In genomic region chr22:24965822-24966626, GRCh38 we compare ENCODE assay signal across 1 cellular context.
TF ChIP-seq lines count a peak whose summit lies in the region.

No MANE protein-coding gene starts in this region.

TF ChIP-seq in WTC11, 78 proteins besides CTCF, POLR2A, EP300 and RAD21 (continued from another document):
- TF ChIP-seq E2F4 (CRISPR knock-in tag; IDR thresholded peaks at IDR 0.05; ENCODE audit: borderline replicate concordance, low read depth) (no peak), TCF7 (CRISPR knock-in tag; IDR thresholded peaks at IDR 0.05; ENCODE audit: low read depth) (no peak), NR1H2 (CRISPR knock-in tag; IDR thresholded peaks at IDR 0.05) (no peak), RELA (CRISPR knock-in tag; IDR thresholded peaks at IDR 0.05; ENCODE audit: borderline replicate concordance) (no peak), NR2C2 (CRISPR knock-in tag; IDR thresholded peaks at IDR 0.05) (no peak), SOX15 (CRISPR knock-in tag; IDR thresholded peaks at IDR 0.05) (no peak), ZNF219 (CRISPR knock-in tag; IDR thresholded peaks at IDR 0.05; ENCODE audit: borderline replicate concordance) (no peak), ZNF317 (CRISPR knock-in tag; IDR thresholded peaks at IDR 0.05; ENCODE audit: borderline replicate concordance, low read depth) (no peak), MXD4 (CRISPR knock-in tag; IDR thresholded peaks at IDR 0.05; ENCODE audit: borderline replicate concordance) (no peak), ESRRA (CRISPR knock-in tag; IDR thresholded peaks at IDR 0.05; ENCODE audit: borderline replicate concordance) (no peak), OVOL2 (CRISPR knock-in tag; IDR thresholded peaks at IDR 0.05; ENCODE audit: borderline replicate concordance) (no peak), NFYB (CRISPR knock-in tag; conservative IDR thresholded peaks at IDR 0.05; ENCODE audit: low read depth) (no peak), AFF4 (CRISPR knock-in tag; IDR thresholded peaks at IDR 0.05; ENCODE audit: borderline replicate concordance) (no peak), ETV6 (CRISPR knock-in tag; IDR thresholded peaks at IDR 0.05) (no peak)
